Comparison of ENCODE assay signal across 12 cellular contexts in genomic region chr16:57146735-57147134, GRCh38. TPM values are rescaled to one million over a fixed set of nuclear protein-coding genes. Genes with fewer than 3 reads are reported as not detected.
DNase-seq lines count a peak whose midpoint lies in the region; ATAC-seq and TF ChIP-seq lines count a peak whose summit lies in the region.
"Had no signal": no experiment of that assay in that cellular context is flagged by ENCODE, and none has a peak within 500 bp of the region (broad histone marks: within the 10 kb centered on the region; RNA-seq: fewer than 3 reads in every experiment).

No MANE protein-coding gene starts in this region.

- no peak for TF ChIP-seq POLR2A in stomach (IDR thresholded peaks at IDR 0.05)

- peak; percentile 72 for DNase-seq in mesendoderm
- DNase-seq in T-cell, result no peak
- DNase-seq in stomach, result no peak
- DNase-seq in smooth muscle cell (lab: John Stamatoyannopoulos, UW; ENCODE audit: unreplicated experiment), result no peak
- DNase-seq: MG63 had no signal

- H3K36me3 Mint-ChIP-seq in brain, result peaks cover 8% of the 10 kb centered on the region
- H3K36me3 Mint-ChIP-seq in T-cell, result no peaks in the 10 kb centered on the region
- H3K36me3 Mint-ChIP-seq: activated naive CD4-positive, alpha-beta T cell treated with anti-CD3 and anti-CD28 coated beads, Interleukin-2, amount 50 U/mL, for 72 hours had no signal

- no peak overlapping the region for H4K8ac ChIP-seq in mesendoderm (ENCODE audit: low read depth, low read length)

- H3K9me3 Mint-ChIP-seq in brain, result peaks cover 0 to 4% (median 0%) of the 10 kb centered on the region in 5 experiments
- H3K9me3 Mint-ChIP-seq in T-cell, result no peaks in the 10 kb centered on the region
- H3K9me3 Mint-ChIP-seq: activated naive CD4-positive, alpha-beta T cell treated with anti-CD3 and anti-CD28 coated beads, Interleukin-2, amount 50 U/mL, for 72 hours; stimulated activated naive CD8-positive, alpha-beta T cell treated with anti-CD3 and anti-CD28 coated beads, Interleukin-15, Interleukin-2, amounts not matched to agents 100 ng/mL and 50 ng/mL, for 24 hours; T-helper 1 cell treated with Interleukin-12 subunit alpha and Interleukin-12 subunit beta and Interleukin-4 antibody, amounts not matched to agents 30 μg/mL and 1 μg/mL, for 36 hours had no signal

- CTCF ChIA-PET in T-cell (lab: Charles Lee), result no interaction called here

- H2BK15ac ChIP-seq in mesendoderm (replicated peaks; ENCODE audit: low read depth), result no peak overlapping the region

- H3K27ac ChIP-seq in DOHH2 (ENCODE audit: low read depth, low read length), result no peak overlapping the region
- H3K27ac ChIP-seq in HUES64 (ENCODE audit: low read depth, low read length), result peak overlapping the region; percentile 17; the same call in 1 of the 2 replicates
- H3K27ac ChIP-seq in mesendoderm (ENCODE audit: low read depth, low read length), result no peak overlapping the region
- no peak overlapping the region for H3K27ac ChIP-seq in stomach
- no peak overlapping the region for H3K27ac ChIP-seq in smooth muscle cell (ENCODE audit: low read depth)

- no peak overlapping the region for H2BK120ac ChIP-seq in mesendoderm (ENCODE audit: low read depth, low read length)

- no peak overlapping the region for H3K4me3 Mint-ChIP-seq in brain
- H3K4me3 Mint-ChIP-seq in T-cell, result no peak overlapping the region
- H3K4me3 Mint-ChIP-seq: stimulated activated naive CD8-positive, alpha-beta T cell treated with anti-CD3 and anti-CD28 coated beads, Interleukin-15, Interleukin-2, amounts not matched to agents 100 ng/mL and 50 ng/mL, for 24 hours; T-helper 1 cell treated with Interleukin-12 subunit alpha and Interleukin-12 subunit beta and Interleukin-4 antibody, amounts not matched to agents 30 μg/mL and 1 μg/mL, for 36 hours had no signal

- no peak overlapping the region for H3K56ac ChIP-seq in mesendoderm (ENCODE audit: low read length)

- H3K36me3 ChIP-seq in DOHH2 (ENCODE audit: control insufficient read depth, low read length) (no peaks in the 10 kb centered on the region; the same call in 1 of the 2 replicates), HUES64 (ENCODE audit: insufficient read depth, low read length) (no peaks in the 10 kb centered on the region), mesendoderm (ENCODE audit: control insufficient read depth, insufficient read depth, low read length) (no peaks in the 10 kb centered on the region), stomach (peaks cover 0 to 16% (median 14%) of the 10 kb centered on the region in 4 donors), smooth muscle cell (ENCODE audit: low read depth) (no peaks in the 10 kb centered on the region)

- intact Hi-C loops in stomach (cut with DNase I; ENCODE audit: low total_unique reads), result no loop called here

- ATAC-seq in T-cell (replicated peaks in 1 of 4), result no peak
- no peak for ATAC-seq in GM18517 (IDR thresholded peaks at IDR 0.05; ENCODE audit: unreplicated experiment)
- ATAC-seq: activated naive CD4-positive, alpha-beta T cell treated with anti-CD3 and anti-CD28 coated beads, Interleukin-2, amount 50 U/mL, for 72 hours had no signal

- H3K9ac ChIP-seq in HUES64 (ENCODE audit: low read depth, low read length) (no peak overlapping the region), mesendoderm (ENCODE audit: low read length) (no peak overlapping the region), smooth muscle cell (ENCODE audit: low read depth) (no peak overlapping the region)

- no peak overlapping the region for H2BK5ac ChIP-seq in mesendoderm (ENCODE audit: low read length)

- TF ChIP-seq EP300 in stomach (IDR thresholded peaks at IDR 0.05), result no peak

- H3K9me3 ChIP-seq in DOHH2 (ENCODE audit: control insufficient read depth, insufficient read depth, low read length), result no peaks in the 10 kb centered on the region
- H3K9me3 ChIP-seq in HUES64 (ENCODE audit: insufficient read depth, low read depth, low read length), result no peaks in the 10 kb centered on the region
- no peaks in the 10 kb centered on the region for H3K9me3 ChIP-seq in stomach
- no peaks in the 10 kb centered on the region for H3K9me3 ChIP-seq in smooth muscle cell (replicated peaks; ENCODE audit: low read depth)
- H3K9me3 ChIP-seq: MG63 had no signal

- H4K20me1 ChIP-seq in DOHH2 (ENCODE audit: control insufficient read depth, insufficient read depth, low read depth, low read length) (no peaks in the 10 kb centered on the region), smooth muscle cell (ENCODE audit: low read depth) (no peaks in the 10 kb centered on the region)

- H3K9me2 ChIP-seq in DOHH2 (replicated peaks; ENCODE audit: control insufficient read depth, low read length), result no peaks in the 10 kb centered on the region

- no peak overlapping the region for H2AFZ ChIP-seq in smooth muscle cell (ENCODE audit: low read depth)

- H3K27me3 ChIP-seq in DOHH2 (ENCODE audit: control insufficient read depth, low read length) (no peaks in the 10 kb centered on the region), HUES64 (ENCODE audit: insufficient read depth, low read length) (no peaks in the 10 kb centered on the region), mesendoderm (ENCODE audit: insufficient read depth, low read length, poor library complexity) (no peaks in the 10 kb centered on the region), stomach (no peaks in the 10 kb centered on the region), smooth muscle cell (ENCODE audit: low read depth) (no peaks in the 10 kb centered on the region)
- H3K27me3 ChIP-seq: MG63 had no signal

- peaks cover 76% of the 10 kb centered on the region for H3K4me1 Mint-ChIP-seq in brain
- peaks cover 25 to 55% (median 40%) of the 10 kb centered on the region in 3 donors for H3K4me1 Mint-ChIP-seq in T-cell

- 86% methylated on average over 5 of the region's 5 CpGs for WGBS in HUES64
- WGBS in mesendoderm (ENCODE audit: extremely low coverage, insufficient coverage, low lambda C conversion rate), result no CpG with 5 or more reads among the region's 5 CpGs
- WGBS in stomach, 5 donors, result 92 to 96% (median 93%) methylated on average over 4 to 5 of the region's 5 CpGs
- 97% methylated on average over 5 of the region's 5 CpGs for WGBS in smooth muscle cell (ENCODE audit: low lambda C conversion rate)

- peak overlapping the region; percentile 35 to 98 (median 48) for H3K27ac Mint-ChIP-seq in brain
- H3K27ac Mint-ChIP-seq in T-cell, result peak overlapping the region in 1 of 2 donors; percentile 16
- H3K27ac Mint-ChIP-seq: stimulated activated naive CD8-positive, alpha-beta T cell treated with anti-CD3 and anti-CD28 coated beads, Interleukin-15, Interleukin-2, amounts not matched to agents 100 ng/mL and 50 ng/mL, for 24 hours; T-helper 1 cell treated with Interleukin-12 subunit alpha and Interleukin-12 subunit beta and Interleukin-4 antibody, amounts not matched to agents 30 μg/mL and 1 μg/mL, for 36 hours had no signal

- H2AK5ac ChIP-seq in mesendoderm (ENCODE audit: low read length), result no peak overlapping the region

- H3K4me1 ChIP-seq in DOHH2 (ENCODE audit: control insufficient read depth, low read length) (peaks cover 32% of the 10 kb centered on the region), HUES64 (ENCODE audit: insufficient read depth, low read length) (peaks cover 32% of the 10 kb centered on the region), mesendoderm (ENCODE audit: control insufficient read depth, low read depth, low read length) (peaks cover 8% of the 10 kb centered on the region), stomach (peaks cover 5 to 52% (median 20%) of the 10 kb centered on the region in 4 donors), smooth muscle cell (ENCODE audit: low read depth) (peaks cover 7% of the 10 kb centered on the region)

- TF ChIP-seq CTCF in DOHH2 (IDR thresholded peaks at IDR 0.05; ENCODE audit: low read depth, low read length, poor library complexity, severe bottlenecking) (peak; percentile 35), brain (conservative IDR thresholded peaks at IDR 0.05) (peak in 1 of 2 experiments; percentile 16), stomach (IDR thresholded peaks at IDR 0.05) (no peak), smooth muscle cell (IDR thresholded peaks at IDR 0.05; ENCODE audit: borderline replicate concordance, insufficient read depth, poor library complexity, severe bottlenecking) (no peak)

- H3K4me3 ChIP-seq in DOHH2 (ENCODE audit: low read length) (no peak overlapping the region), HUES64 (ENCODE audit: low read length) (no peak overlapping the region), mesendoderm (ENCODE audit: low read length) (no peak overlapping the region), stomach (no peak overlapping the region), smooth muscle cell (no peak overlapping the region)
- H3K4me3 ChIP-seq: MG63 had no signal

- H3K18ac ChIP-seq in mesendoderm (ENCODE audit: low read length), result no peak overlapping the region

- H3K4me2 ChIP-seq in DOHH2 (ENCODE audit: low read length), result peak overlapping the region; percentile 39
- no peak overlapping the region for H3K4me2 ChIP-seq in mesendoderm (ENCODE audit: low read length)
- H3K4me2 ChIP-seq in smooth muscle cell, result no peak overlapping the region

- no peak overlapping the region for H3K23ac ChIP-seq in mesendoderm (ENCODE audit: low read length)

- peaks cover 3% of the 10 kb centered on the region; the same call in 1 of the 2 replicates for H3F3A ChIP-seq in DOHH2 (ENCODE audit: control insufficient read depth, insufficient read depth)
- no peaks in the 10 kb centered on the region for H3F3A ChIP-seq in smooth muscle cell (ENCODE audit: low read depth)

- no peaks in the 10 kb centered on the region for H3K79me2 ChIP-seq in DOHH2 (ENCODE audit: control insufficient read depth, low read length)
- no peaks in the 10 kb centered on the region for H3K79me2 ChIP-seq in mesendoderm (ENCODE audit: control insufficient read depth, insufficient read depth, low read length)
- H3K79me2 ChIP-seq in smooth muscle cell (ENCODE audit: low read depth), result no peaks in the 10 kb centered on the region

- POLR2A ChIA-PET in T-cell (lab: Charles Lee), result no interaction called here

- no peaks in the 10 kb centered on the region for H3K79me1 ChIP-seq in mesendoderm (ENCODE audit: low read length)

- H3K27me3 Mint-ChIP-seq in brain (peaks cover 8% of the 10 kb centered on the region), T-cell (no peaks in the 10 kb centered on the region)
- H3K27me3 Mint-ChIP-seq: stimulated activated naive CD8-positive, alpha-beta T cell treated with anti-CD3 and anti-CD28 coated beads, Interleukin-15, Interleukin-2, amounts not matched to agents 100 ng/mL and 50 ng/mL, for 24 hours had no signal

- H3K4ac ChIP-seq in mesendoderm (ENCODE audit: low read depth, low read length), result no peak overlapping the region

- H4K5ac ChIP-seq in mesendoderm (ENCODE audit: low read length), result no peak overlapping the region

RNA-seq across cellular contexts. Expression of gene PSME3IP1, which starts 39.1 kb away (rescaled TPM):
- polyA plus RNA-seq in HUES64 (2013, experiment 1 of 2), result 68.3 TPM
- 76.4 TPM for polyA plus RNA-seq in HUES64 (2013, experiment 2 of 2)
- polyA plus RNA-seq in brain (ENCODE audit: insufficient read depth, low read depth, low replicate concordance) (208 TPM), stomach (10 to 100 TPM; 37.4 to 64.3 (median 51.5) TPM), smooth muscle cell (58.1 and 82.1 TPM in 2 replicates)
- 75.7 TPM for polyA plus RNA-seq in mesendoderm (2013, experiment 1 of 2)
- polyA plus RNA-seq in mesendoderm (2013, experiment 2 of 2), result 77.7 TPM
- total RNA-seq in T-cell (100 to 1,000 TPM; 132 to 145 (median 144) TPM), stomach (100 to 1,000 TPM in 1 of 5 donors, 10 to 100 TPM in 4; 52.7 to 104 (median 91.0) TPM), smooth muscle cell (68.7 and 104 TPM in 2 replicates)

RNA-seq across cellular contexts. Expression of gene RSPRY1, which starts 39.4 kb away (rescaled TPM):
- polyA plus RNA-seq in HUES64 (2013, experiment 1 of 2), result 23.8 TPM
- 22.3 TPM for polyA plus RNA-seq in HUES64 (2013, experiment 2 of 2)
- polyA plus RNA-seq in brain (ENCODE audit: insufficient read depth, low read depth, low replicate concordance), result 22.6 TPM
- polyA plus RNA-seq in mesendoderm (2013, experiment 1 of 2), result 33.0 TPM
- polyA plus RNA-seq in mesendoderm (2013, experiment 2 of 2), result 32.1 TPM
- total RNA-seq in T-cell, result 10 to 100 TPM; 25.0 to 32.0 (median 28.2) TPM
- 100 to 1,000 TPM in 1 of 5 donors, 10 to 100 TPM in 3, 1 to 10 TPM in 1; 5.5 to 110 (median 46.2) TPM for total RNA-seq in stomach
- polyA plus RNA-seq in stomach, result 10 to 100 TPM in 1 of 3 donors, 1 to 10 TPM in 2; 8.6 to 13.7 (median 8.8) TPM
- 57.1 and 58.0 TPM in 2 replicates for total RNA-seq in smooth muscle cell
- polyA plus RNA-seq in smooth muscle cell, result 42.0 and 43.5 TPM in 2 replicates

RNA-seq across cellular contexts. Expression of gene CPNE2, which starts 54.4 kb away (rescaled TPM):
- 14.3 TPM for polyA plus RNA-seq in HUES64 (2013, experiment 1 of 2)
- polyA plus RNA-seq in HUES64 (2013, experiment 2 of 2), result 24.5 TPM
- polyA plus RNA-seq in brain (ENCODE audit: insufficient read depth, low read depth, low replicate concordance) (87.8 TPM), stomach (10 to 100 TPM; 10.7 to 31.8 (median 24.8) TPM), smooth muscle cell (19.8 and 27.2 TPM in 2 replicates)
- 8.8 TPM for polyA plus RNA-seq in mesendoderm (2013, experiment 1 of 2)
- polyA plus RNA-seq in mesendoderm (2013, experiment 2 of 2), result 9.5 TPM
- total RNA-seq in T-cell (1 to 10 TPM; 5.5 to 9.3 (median 6.1) TPM), stomach (10 to 100 TPM in 4 of 5 donors, 1 to 10 TPM in 1; 8.7 to 55.4 (median 27.4) TPM), smooth muscle cell (18.2 and 19.3 TPM in 2 replicates)
